7 cellular contexts compared by ENCODE assay signal in genomic region chr5:119452373-119453044, GRCh38.
DNase-seq lines count a peak whose midpoint lies in the region; ATAC-seq, FAIRE-seq and TF ChIP-seq lines count a peak whose summit lies in the region.

Gene HSD17B4, plus strand, starts transcription at chr5:119452497. Its CDS starts 79 bp downstream, at chr5:119452576.

- peak within 1 kb of the TSS; percentile 85 for H3K4me3 ChIP-seq in retinal pigment epithelial cell (ENCODE audit: low read length)

- peak; percentile 90 for FAIRE-seq in GM18507 (lab: Jason Lieb, UNC)

- ATAC-seq in HG02973 (IDR thresholded peaks at IDR 0.05; ENCODE audit: unreplicated experiment) = peak; percentile 96

- TF ChIP-seq CTCF in retinal pigment epithelial cell (conservative IDR thresholded peaks at IDR 0.05; ENCODE audit: low read depth, low read length) = no peak

- DNase-seq in GM18507 (ENCODE audit: extremely low spot score, insufficient read length, low read depth) (peak; percentile 59), NCI-H2029 (lab: John Stamatoyannopoulos, UW) (peak; percentile 80), T1000 (lab: John Stamatoyannopoulos, UW) (peak; percentile 67), astrocyte of the hippocampus (ENCODE audit: low read depth, low spot score) (peak; percentile 92), hypothalamus (lab: John Stamatoyannopoulos, UW) (peak; percentile 26 to 94 (median 82)), retinal pigment epithelial cell (ENCODE audit: low read depth) (peak; percentile 58)

Comparison
In these comparisons a context has a peak if more than half of its experiments do, and no peak if none do; other contexts are left out.
1. Peak in every context shown above with its lines: DNase-seq, ATAC-seq and H3K4me3 ChIP-seq.